ENCODE assay signal across 1 cellular context in the genomic region with DNA sequence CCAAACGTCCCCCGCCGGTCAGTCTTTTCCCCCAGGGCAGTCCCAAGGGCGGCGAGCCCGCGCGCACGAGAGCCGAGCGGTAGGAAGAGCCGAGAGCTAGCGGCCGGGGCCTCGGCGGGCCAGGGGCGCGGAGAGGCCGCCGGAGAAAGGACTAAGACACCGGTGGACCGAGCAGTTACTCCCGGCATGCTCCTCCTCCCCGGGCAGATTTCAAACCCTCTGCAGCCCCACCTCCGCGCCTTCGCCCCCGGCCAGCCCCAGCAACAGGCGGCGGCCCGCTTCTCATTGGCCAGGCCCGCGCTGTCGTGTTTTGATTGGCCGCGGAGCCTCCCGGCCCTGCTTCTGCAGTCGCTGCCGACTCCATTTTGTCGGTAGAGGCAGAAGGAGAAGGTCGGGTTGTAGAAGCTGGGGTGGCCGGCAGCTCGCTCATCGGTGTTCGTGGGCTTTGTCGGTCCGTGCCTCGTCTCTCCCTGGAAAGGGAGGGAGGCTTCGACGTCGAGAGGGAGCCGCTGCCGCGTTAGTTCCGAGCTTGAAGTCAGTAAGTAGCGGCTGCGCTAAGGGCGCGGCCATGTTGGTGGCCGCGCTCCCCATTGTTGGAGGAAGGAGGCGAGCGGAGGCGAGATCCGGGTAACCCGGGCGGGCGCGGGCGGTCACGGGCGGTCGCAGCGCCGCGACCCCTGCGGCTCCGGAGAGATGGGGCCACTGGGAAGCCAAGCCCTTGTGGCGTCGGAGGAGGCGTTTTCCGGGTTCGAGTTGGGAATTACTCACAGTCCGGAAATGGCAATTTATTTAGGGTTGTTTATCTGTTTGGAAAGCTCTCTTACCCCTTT.
A peak's percentile ranks its signal among the peaks of the same experiment; 100 is the strongest.
TF ChIP-seq lines count a peak whose summit lies in the region.

A gene with protein sequence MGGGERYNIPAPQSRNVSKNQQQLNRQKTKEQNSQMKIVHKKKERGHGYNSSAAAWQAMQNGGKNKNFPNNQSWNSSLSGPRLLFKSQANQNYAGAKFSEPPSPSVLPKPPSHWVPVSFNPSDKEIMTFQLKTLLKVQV (plus strand): TSS at position 368 of the 830 bp plus-strand sequence. CDS start 1,630 bp downstream, outside the sequence.

TF ChIP-seq in HepG2, 621 proteins besides CTCF, POLR2A, EP300 and RAD21 (continued from another document and continues in another):
- TF ChIP-seq ZNF407 (CRISPR knock-in tag; IDR thresholded peaks at IDR 0.05; ENCODE audit: not compliant biosample characterization): peak; percentile 28
- no peak for TF ChIP-seq ZNF530 (CRISPR knock-in tag; IDR thresholded peaks at IDR 0.05; ENCODE audit: low read depth)
- peak; percentile 15 to 69; a peak in 2 of 4 replicates for TF ChIP-seq HMGXB4 (CRISPR knock-in tag; IDR thresholded peaks at IDR 0.05; ENCODE audit: borderline replicate concordance in 1 of 2, low read depth in 1 of 2)
- TF ChIP-seq ZNF382 (CRISPR knock-in tag; IDR thresholded peaks at IDR 0.05; ENCODE audit: borderline replicate concordance): no peak
- TF ChIP-seq ZHX2 (IDR thresholded peaks at IDR 0.05; ENCODE audit: low read depth): peak; percentile 81
- TF ChIP-seq ZHX2 (CRISPR knock-in tag; IDR thresholded peaks at IDR 0.05; ENCODE audit: borderline replicate concordance): no peak
- TF ChIP-seq HNRNPLL (IDR thresholded peaks at IDR 0.05; ENCODE audit: low read depth, low read length, poor library complexity, severe bottlenecking): peak; percentile 78
- no peak for TF ChIP-seq HOXA9 (CRISPR knock-in tag; IDR thresholded peaks at IDR 0.05; ENCODE audit: borderline replicate concordance)
- no peak for TF ChIP-seq ZMYM3 (CRISPR knock-in tag; IDR thresholded peaks at IDR 0.05)
- TF ChIP-seq FLYWCH1 (CRISPR knock-in tag; IDR thresholded peaks at IDR 0.05): peak; percentile 87
- no peak; the same call in 1 of the 2 replicates for TF ChIP-seq ZNF784 (CRISPR knock-in tag; IDR thresholded peaks at IDR 0.05; ENCODE audit: borderline replicate concordance)
- TF ChIP-seq TFE3 (CRISPR knock-in tag; IDR thresholded peaks at IDR 0.05): peak; percentile 68
- no peak for TF ChIP-seq ZNF512B (CRISPR knock-in tag; IDR thresholded peaks at IDR 0.05; ENCODE audit: borderline replicate concordance)
- peak; percentile 63; the same call in 1 of the 2 replicates for TF ChIP-seq ZNF160 (CRISPR knock-in tag; IDR thresholded peaks at IDR 0.05)
- TF ChIP-seq NKX3-1 (CRISPR knock-in tag; IDR thresholded peaks at IDR 0.05): peak; percentile 73; the same call in 1 of the 2 replicates
- TF ChIP-seq PRMT3 (CRISPR knock-in tag; IDR thresholded peaks at IDR 0.05; ENCODE audit: borderline replicate concordance, low read depth): no peak
- no peak; the same call in 1 of the 2 replicates for TF ChIP-seq ZFP1 (CRISPR knock-in tag; IDR thresholded peaks at IDR 0.05)
- no peak for TF ChIP-seq MTA3 (CRISPR knock-in tag; IDR thresholded peaks at IDR 0.05)
- TF ChIP-seq FOXP1 (IDR thresholded peaks at IDR 0.05): no peak
- no peak for TF ChIP-seq FOXP1 (CRISPR knock-in tag; IDR thresholded peaks at IDR 0.05)
